Comparison of ENCODE assay signal across 1 cellular context in genomic region chr1:200890818-200891773, GRCh38.
TF ChIP-seq lines count a peak whose summit lies in the region.

No MANE protein-coding gene starts in this region.

TF ChIP-seq in HepG2, 621 proteins besides CTCF, POLR2A, EP300 and RAD21 (continued from another document and continues in another):
- peak; percentile 83 for TF ChIP-seq ZNF687 (CRISPR knock-in tag; IDR thresholded peaks at IDR 0.05)
- 0 out of 2 replicates have a peak, but pooled peaks have one; percentile 19 for TF ChIP-seq RFXAP (CRISPR knock-in tag; IDR thresholded peaks at IDR 0.05; ENCODE audit: borderline replicate concordance)
- peak; percentile 51; the same call in 1 of the 2 replicates for TF ChIP-seq HNRNPL (IDR thresholded peaks at IDR 0.05; ENCODE audit: low read depth, low read length)
- peak; percentile 22; the same call in 1 of the 2 replicates for TF ChIP-seq KAT7 (CRISPR knock-in tag; IDR thresholded peaks at IDR 0.05; ENCODE audit: borderline replicate concordance)
- TF ChIP-seq TFDP1 (CRISPR knock-in tag; IDR thresholded peaks at IDR 0.05; ENCODE audit: borderline replicate concordance): peak; percentile 45
- peak; percentile 96 for TF ChIP-seq ZNF24 (IDR thresholded peaks at IDR 0.05)
- 0 out of 2 replicates have a peak, but pooled peaks have one; percentile 30 for TF ChIP-seq ZNF142 (CRISPR knock-in tag; IDR thresholded peaks at IDR 0.05)
- TF ChIP-seq GABPB1 (CRISPR knock-in tag; IDR thresholded peaks at IDR 0.05): peak; percentile 68
- TF ChIP-seq ZNF180 (CRISPR knock-in tag; IDR thresholded peaks at IDR 0.05; ENCODE audit: borderline replicate concordance, low read depth): no peak
- TF ChIP-seq ZNF761 (CRISPR knock-in tag; conservative IDR thresholded peaks at IDR 0.05): 0 out of 2 replicates have a peak, but pooled peaks have one; percentile 32
- no peak for TF ChIP-seq ZNF850 (CRISPR knock-in tag; conservative IDR thresholded peaks at IDR 0.05)
- peak; percentile 42 for TF ChIP-seq SRY (CRISPR knock-in tag; IDR thresholded peaks at IDR 0.05)
- TF ChIP-seq DMAP1 (CRISPR knock-in tag; IDR thresholded peaks at IDR 0.05): 0 out of 2 replicates have a peak, but pooled peaks have one; percentile 24
- peak; percentile 59; the same call in 1 of the 2 replicates for TF ChIP-seq ZNF704 (CRISPR knock-in tag; IDR thresholded peaks at IDR 0.05; ENCODE audit: borderline replicate concordance)
- TF ChIP-seq ELF3 (CRISPR knock-in tag; IDR thresholded peaks at IDR 0.05): peak; percentile 45; the same call in 1 of the 2 replicates
- TF ChIP-seq POGZ (CRISPR knock-in tag; IDR thresholded peaks at IDR 0.05): peak; percentile 36; the same call in 1 of the 2 replicates
- TF ChIP-seq ATF6 (CRISPR knock-in tag; conservative IDR thresholded peaks at IDR 0.05): no peak
- TF ChIP-seq NFE2L1 (CRISPR knock-in tag; IDR thresholded peaks at IDR 0.05; ENCODE audit: borderline replicate concordance): 0 out of 2 replicates have a peak, but pooled peaks have one; percentile 82
- peak; percentile 46; the same call in 1 of the 2 replicates for TF ChIP-seq POLR2AphosphoS5 (IDR thresholded peaks at IDR 0.05; ENCODE audit: low read depth, low read length)
- TF ChIP-seq ELF1 (CRISPR knock-in tag; IDR thresholded peaks at IDR 0.05): 0 out of 2 replicates have a peak, but pooled peaks have one; percentile 19
- 0 out of 2 replicates have a peak, but pooled peaks have one; percentile 45 for TF ChIP-seq ZNF619 (CRISPR knock-in tag; IDR thresholded peaks at IDR 0.05)
- no peak for TF ChIP-seq ZFP1 (CRISPR knock-in tag; IDR thresholded peaks at IDR 0.05)
- TF ChIP-seq PAX8 (CRISPR knock-in tag; IDR thresholded peaks at IDR 0.05; ENCODE audit: borderline replicate concordance): peak; percentile 52; the same call in 1 of the 2 replicates
- peak; percentile 61 for TF ChIP-seq STAG1 (CRISPR knock-in tag; IDR thresholded peaks at IDR 0.05)
- no peak for TF ChIP-seq ZNF121 (CRISPR knock-in tag; IDR thresholded peaks at IDR 0.05)
- TF ChIP-seq ZNF512 (CRISPR knock-in tag; IDR thresholded peaks at IDR 0.05): no peak
- peak; percentile 78 for TF ChIP-seq ZNF501 (CRISPR knock-in tag; IDR thresholded peaks at IDR 0.05)
- TF ChIP-seq ARNTL (CRISPR knock-in tag; IDR thresholded peaks at IDR 0.05): no peak; the same call in 1 of the 2 replicates
- TF ChIP-seq ZMYM2 (CRISPR knock-in tag; IDR thresholded peaks at IDR 0.05): peak; percentile 83
- peak; percentile 53; the same call in 1 of the 2 replicates for TF ChIP-seq ZNF768 (CRISPR knock-in tag; IDR thresholded peaks at IDR 0.05)
- no peak for TF ChIP-seq HOXD1 (CRISPR knock-in tag; IDR thresholded peaks at IDR 0.05)
- TF ChIP-seq TCF7 (IDR thresholded peaks at IDR 0.05; ENCODE audit: low read depth): no peak
- TF ChIP-seq ZNF557 (CRISPR knock-in tag; IDR thresholded peaks at IDR 0.05): 0 out of 2 replicates have a peak, but pooled peaks have one; percentile 50
- peak; percentile 82; the same call in 1 of the 2 replicates for TF ChIP-seq ZNF543 (CRISPR knock-in tag; IDR thresholded peaks at IDR 0.05)
- peak; percentile 100 for TF ChIP-seq PRDM10 (CRISPR knock-in tag; IDR thresholded peaks at IDR 0.05; ENCODE audit: low read depth)
- 0 out of 2 replicates have a peak, but pooled peaks have one; percentile 53 for TF ChIP-seq MXD3 (CRISPR knock-in tag; IDR thresholded peaks at IDR 0.05)
- TF ChIP-seq BHLHE40 (IDR thresholded peaks at IDR 0.05; ENCODE audit: low read length): peak; percentile 89
- no peak for TF ChIP-seq XBP1 (CRISPR knock-in tag; IDR thresholded peaks at IDR 0.05)
- 0 out of 2 replicates have a peak, but pooled peaks have one; percentile 9 for TF ChIP-seq ZZZ3 (CRISPR knock-in tag; IDR thresholded peaks at IDR 0.05; ENCODE audit: borderline replicate concordance)
- peak; percentile 7; the same call in 1 of the 2 replicates for TF ChIP-seq ZNF777 (CRISPR knock-in tag; IDR thresholded peaks at IDR 0.05)
- peak; percentile 29; the same call in 1 of the 2 replicates for TF ChIP-seq ZNF337 (CRISPR knock-in tag; IDR thresholded peaks at IDR 0.05; ENCODE audit: borderline replicate concordance, low read depth)
- TF ChIP-seq SALL2 (CRISPR knock-in tag; IDR thresholded peaks at IDR 0.05): 0 out of 2 replicates have a peak, but pooled peaks have one; percentile 58
